13 cellular contexts compared by ENCODE assay signal in genomic region chr13:75771818-75772217, GRCh38.
DNase-seq lines count a peak whose midpoint lies in the region; ATAC-seq and TF ChIP-seq lines count a peak whose summit lies in the region.
"Had no signal": no experiment of that assay in that cellular context is flagged by ENCODE, and none has a peak within 500 bp of the region (broad histone marks: within the 10 kb centered on the region; RNA-seq: fewer than 3 reads in every experiment).

No MANE protein-coding gene starts in this region.

- TF ChIP-seq CTCF in nephron (IDR thresholded peaks at IDR 0.05; ENCODE audit: unreplicated experiment in 3 of 3) (no peak), stomach (IDR thresholded peaks at IDR 0.05) (no peak), esophagus muscularis mucosa (IDR thresholded peaks at IDR 0.05) (no peak)

- no peak overlapping the region for H3K4me3 Mint-ChIP-seq in nephron
- H3K4me3 Mint-ChIP-seq: memory B cell had no signal

- intact Hi-C loops in stomach (cut with DNase I; ENCODE audit: low total_unique reads) (no loop called here), esophagus muscularis mucosa (cut with DNase I) (no loop called here)

- peak overlapping the region in 2 of 3 experiments; percentile 2 to 30 for H3K27ac Mint-ChIP-seq in nephron
- H3K27ac Mint-ChIP-seq: memory B cell had no signal

- in situ Hi-C loops in Caki2 (cut with HindIII; ENCODE audit: low pct_unique_long_range_greater_than_20kb, low sequenced_read_pairs), result no loop called here

- peaks cover 37% of the 10 kb centered on the region for H3K4me1 Mint-ChIP-seq in nephron

- H3K27ac ChIP-seq in stomach, result peak overlapping the region in 2 of 5 donors; percentile 3 to 32
- H3K27ac ChIP-seq in esophagus muscularis mucosa (replicated peaks in 1 of 4), result no peak overlapping the region
- H3K27ac ChIP-seq: HL-60 had no signal

- no peaks in the 10 kb centered on the region for H3K27me3 ChIP-seq in stomach
- H3K27me3 ChIP-seq in esophagus muscularis mucosa, result no peaks in the 10 kb centered on the region

- H3K4me3 ChIP-seq in stomach, result no peak overlapping the region
- H3K4me3 ChIP-seq in esophagus muscularis mucosa, result no peak overlapping the region

- DNase-seq in Caki2 (ENCODE audit: low read depth) (peak; percentile 18), LHCN-M2 (ENCODE audit: low read depth) (peak; percentile 90), dedifferentiated amniotic fluid mesenchymal stem cell (ENCODE audit: extremely low spot score) (peak; percentile 87), stomach (no peak), esophagus muscularis mucosa (ENCODE audit: extremely low spot score) (no peak), NCI-H1092 (lab: John Stamatoyannopoulos, UW) (no peak)
- DNase-seq: DMS79 treated with DMSO at 0.1 percent for 48 hours; SIG-M5; stimulated activated naive CD4-positive, alpha-beta T cell had no signal

- no peaks in the 10 kb centered on the region for H3K9me3 ChIP-seq in stomach
- H3K9me3 ChIP-seq in esophagus muscularis mucosa, result no peaks in the 10 kb centered on the region

- TF ChIP-seq POLR2A in stomach (IDR thresholded peaks at IDR 0.05), result no peak
- no peak for TF ChIP-seq POLR2A in esophagus muscularis mucosa (IDR thresholded peaks at IDR 0.05; ENCODE audit: low read depth)

- no peak for ATAC-seq in GM18498 (IDR thresholded peaks at IDR 0.05; ENCODE audit: unreplicated experiment)

- peaks cover 7 to 60% (median 24%) of the 10 kb centered on the region in 4 donors for H3K4me1 ChIP-seq in stomach
- H3K4me1 ChIP-seq in esophagus muscularis mucosa, result peaks cover 6 to 24% (median 9%) of the 10 kb centered on the region in 4 donors

- H3K36me3 ChIP-seq in stomach (no peaks in the 10 kb centered on the region), esophagus muscularis mucosa (no peaks in the 10 kb centered on the region)

- H3K9me3 Mint-ChIP-seq in nephron, result no peaks in the 10 kb centered on the region

- TF ChIP-seq EP300 in stomach (IDR thresholded peaks at IDR 0.05) (no peak), esophagus muscularis mucosa (IDR thresholded peaks at IDR 0.05) (no peak)

- peaks cover 4% of the 10 kb centered on the region for H3K36me3 Mint-ChIP-seq in nephron (ENCODE audit: low read depth)

- H3K27me3 Mint-ChIP-seq in nephron (ENCODE audit: low read depth), result no peaks in the 10 kb centered on the region
- H3K27me3 Mint-ChIP-seq: memory B cell had no signal

Comparison
In these comparisons a context has a peak if more than half of its experiments do, and no peak if none do; other contexts are left out.
1. DNase-seq: peak in Caki2 (single experiment), LHCN-M2 (single experiment) and dedifferentiated amniotic fluid mesenchymal stem cell (single experiment); none in stomach (single experiment), esophagus muscularis mucosa (single experiment) and NCI-H1092 (single experiment).